Comparison of ENCODE assay signal across 13 cellular contexts in genomic region chr14:37598973-37599526, GRCh38. TPM values are rescaled to one million over a fixed set of nuclear protein-coding genes. Genes with fewer than 3 reads are reported as not detected.
DNase-seq lines count a peak whose midpoint lies in the region; ATAC-seq and TF ChIP-seq lines count a peak whose summit lies in the region.
"Had no signal": no experiment of that assay in that cellular context is flagged by ENCODE, and none has a peak within 500 bp of the region (broad histone marks: within the 10 kb centered on the region; RNA-seq: fewer than 3 reads in every experiment).

No MANE protein-coding gene starts in this region.

- H2AFZ ChIP-seq in neural progenitor cell (replicated peaks): peak overlapping the region; percentile 48

- peak overlapping the region in 6 of 8 donors; percentile 17 to 63 (median 50) for H3K4me3 Mint-ChIP-seq in CD4-positive, alpha-beta memory T cell
- H3K4me3 Mint-ChIP-seq in neural progenitor cell: peak overlapping the region; percentile 83

- TF ChIP-seq CTCF in neural progenitor cell (IDR thresholded peaks at IDR 0.05) (no peak), GM10248 (IDR thresholded peaks at IDR 0.05; ENCODE audit: control extremely low read depth, extremely low read depth, low read depth, missing control alignments) (no peak)

- no peak for ATAC-seq in HG03280 (IDR thresholded peaks at IDR 0.05; ENCODE audit: unreplicated experiment)

- no peak overlapping the region for H3K27ac Mint-ChIP-seq in CD4-positive, alpha-beta memory T cell
- no peak overlapping the region for H3K27ac Mint-ChIP-seq in neural progenitor cell

- peaks cover 58% of the 10 kb centered on the region for H3K27me3 ChIP-seq in CD4-positive, alpha-beta memory T cell (ENCODE audit: insufficient read depth, low read length)
- H3K27me3 ChIP-seq in HUES48 (ENCODE audit: control insufficient read depth, insufficient read depth, low read length) (peaks cover 99% of the 10 kb centered on the region), neural progenitor cell (peaks cover 100% of the 10 kb centered on the region)

- H3K4me1 ChIP-seq in CD4-positive, alpha-beta memory T cell (ENCODE audit: insufficient read depth, low read length): peaks cover 4% of the 10 kb centered on the region
- H3K4me1 ChIP-seq in HUES48 (ENCODE audit: control insufficient read depth, insufficient read depth, low read length) (peaks cover 23% of the 10 kb centered on the region), neural progenitor cell (peaks cover 24% of the 10 kb centered on the region)

- peaks cover 0 to 35% (median 23%) of the 10 kb centered on the region in 8 donors for H3K9me3 Mint-ChIP-seq in CD4-positive, alpha-beta memory T cell
- H3K9me3 Mint-ChIP-seq in neural progenitor cell: peaks cover 2% of the 10 kb centered on the region

- no peaks in the 10 kb centered on the region for H3K36me3 ChIP-seq in CD4-positive, alpha-beta memory T cell (ENCODE audit: insufficient read depth, low read length)
- H3K36me3 ChIP-seq in HUES48 (ENCODE audit: control insufficient read depth, insufficient read depth, low read length) (no peaks in the 10 kb centered on the region), neural progenitor cell (no peaks in the 10 kb centered on the region)

- peak overlapping the region; percentile 79 for H3K4me2 ChIP-seq in neural progenitor cell

- peaks cover 43% of the 10 kb centered on the region for H4K20me1 ChIP-seq in neural progenitor cell (ENCODE audit: low read depth)

- DNase-seq in CD4-positive, alpha-beta memory T cell: no peak
- DNase-seq in epithelial cell of prostate (ENCODE audit: low read depth, low spot score) (no peak), neural progenitor cell (ENCODE audit: low spot score) (peak; percentile 42), GM10248 (ENCODE audit: extremely low spot score) (no peak), NCI-H1930 (lab: John Stamatoyannopoulos, UW) (no peak), DMS 273 treated with DMSO at 0.1 percent for 48 hours (lab: John Stamatoyannopoulos, UW) (no peak)
- DNase-seq: activated CD4-positive, CD25-positive, alpha-beta regulatory T cell treated with anti-CD3 and anti-CD28 coated beads, Interleukin-2, amount 50 U/mL, for 72 hours; kidney glomerular epithelial cell; NCI-H446 had no signal

- peaks cover 6 to 8% of the 10 kb centered on the region in 2 donors for H3K36me3 Mint-ChIP-seq in CD4-positive, alpha-beta memory T cell
- no peaks in the 10 kb centered on the region for H3K36me3 Mint-ChIP-seq in neural progenitor cell

- POLR2A ChIA-PET in CD4-positive, alpha-beta memory T cell (lab: Charles Lee; ENCODE audit: partially characterized antibody): no interaction called here
- POLR2A ChIA-PET in GM10248 (lab: Yijun Ruan, JAX): no interaction called here

- CTCF ChIA-PET in CD4-positive, alpha-beta memory T cell (lab: Charles Lee; ENCODE audit: partially characterized antibody): no interaction called here
- CTCF ChIA-PET in GM10248 (lab: Yijun Ruan, JAX): no interaction called here

- H3K27me3 Mint-ChIP-seq in CD4-positive, alpha-beta memory T cell: peaks cover 55 to 64% of the 10 kb centered on the region in 2 donors
- H3K27me3 Mint-ChIP-seq in neural progenitor cell (ENCODE audit: insufficient read depth, low read depth): peaks cover 80% of the 10 kb centered on the region

- H3K4me3 ChIP-seq in CD4-positive, alpha-beta memory T cell (ENCODE audit: low read length in 2 of 2): no peak overlapping the region
- H3K4me3 ChIP-seq in HUES48 (ENCODE audit: low read depth, low read length): peak overlapping the region; percentile 59; the same call in 1 of the 2 replicates
- peak overlapping the region; percentile 45 for H3K4me3 ChIP-seq in neural progenitor cell

- H3K79me2 ChIP-seq in neural progenitor cell (ENCODE audit: low read depth): no peaks in the 10 kb centered on the region

- intact Hi-C loops in CD4-positive, alpha-beta memory T cell (cut with micrococcal nuclease): no loop called here

- peaks cover 56% of the 10 kb centered on the region for H3F3A ChIP-seq in neural progenitor cell (ENCODE audit: low read depth)

- peaks cover 13 to 33% (median 19%) of the 10 kb centered on the region in 4 donors for H3K4me1 Mint-ChIP-seq in CD4-positive, alpha-beta memory T cell
- H3K4me1 Mint-ChIP-seq in neural progenitor cell: peaks cover 35% of the 10 kb centered on the region

- H3K9me3 ChIP-seq in CD4-positive, alpha-beta memory T cell (ENCODE audit: control insufficient read depth in 1 of 2, low read length in 2 of 2): no peaks in the 10 kb centered on the region
- H3K9me3 ChIP-seq in HUES48 (ENCODE audit: control insufficient read depth, insufficient read depth, low read length): no peaks in the 10 kb centered on the region
- no peaks in the 10 kb centered on the region for H3K9me3 ChIP-seq in neural progenitor cell (ENCODE audit: low read depth)

- no peak overlapping the region for H3K9ac ChIP-seq in HUES48 (ENCODE audit: low read depth, low read length)
- H3K9ac ChIP-seq in neural progenitor cell: no peak overlapping the region

- H3K27ac ChIP-seq in CD4-positive, alpha-beta memory T cell (ENCODE audit: low read depth, low read length): no peak overlapping the region
- H3K27ac ChIP-seq in HUES48 (ENCODE audit: low read depth, low read length): no peak overlapping the region
- H3K27ac ChIP-seq in epithelial cell of prostate: peak overlapping the region; percentile 97
- H3K27ac ChIP-seq in neural progenitor cell: no peak overlapping the region

RNA-seq across cellular contexts. Expression of gene TTC6, which starts 3.6 kb away (rescaled TPM):
- not detected for total RNA-seq in CD4-positive, alpha-beta memory T cell
- polyA plus RNA-seq in CD4-positive, alpha-beta memory T cell: not detected
- total RNA-seq in neural progenitor cell (ENCODE audit: low replicate concordance): 0.06 and 2.6 TPM in 2 replicates
- total RNA-seq: epithelial cell of proximal tubule, right cardiac atrium had no signal
- polyA plus RNA-seq: right cardiac atrium had no signal

RNA-seq across cellular contexts. Expression of gene FOXA1, which starts 4.0 kb away (rescaled TPM):
- not detected for total RNA-seq in CD4-positive, alpha-beta memory T cell
- polyA plus RNA-seq in CD4-positive, alpha-beta memory T cell: not detected
- total RNA-seq in neural progenitor cell (ENCODE audit: low replicate concordance): 0.06 and 0.99 TPM in 2 replicates
- total RNA-seq: right cardiac atrium had no signal
- polyA plus RNA-seq: right cardiac atrium had no signal

Comparison
In these comparisons a context has a peak if more than half of its experiments do, and no peak if none do; other contexts are left out.
1. H3K4me3 ChIP-seq: peak in HUES48 (single experiment) and neural progenitor cell (single experiment); none in CD4-positive, alpha-beta memory T cell (0 of 2).